In genomic region chr5:181245427-181246275, GRCh38 we compare ENCODE assay signal across 8 cellular contexts. TPM values are rescaled to one million over a fixed set of nuclear protein-coding genes. Genes with fewer than 3 reads are reported as not detected.
DNase-seq lines count a peak whose midpoint lies in the region; ATAC-seq and TF ChIP-seq lines count a peak whose summit lies in the region.

No MANE protein-coding gene starts in this region.

- H3K4me3 ChIP-seq in KMS-11 (IDR thresholded peaks at IDR 0.05; ENCODE audit: insufficient read depth, low read depth, low read length): no peak overlapping the region
- peak overlapping the region; percentile 95 to 99 for H3K4me3 ChIP-seq in duodenal mucosa (ENCODE audit: low read depth in 1 of 2, low read length in 2 of 2)
- H3K4me3 ChIP-seq in neural progenitor cell: peak overlapping the region; percentile 67

- no peak for TF ChIP-seq CTCF in KMS-11 (conservative IDR thresholded peaks at IDR 0.05; ENCODE audit: low read depth, low read length)
- no peak for TF ChIP-seq CTCF in neural progenitor cell (IDR thresholded peaks at IDR 0.05)

- H3K9me3 ChIP-seq in duodenal mucosa (ENCODE audit: control insufficient read depth in 1 of 2, low read length in 2 of 2) (no peaks in the 10 kb centered on the region), neural progenitor cell (ENCODE audit: low read depth) (no peaks in the 10 kb centered on the region)

- peak overlapping the region; percentile 64; the same call in 1 of the 2 replicates for H3K4me2 ChIP-seq in KMS-11
- H3K4me2 ChIP-seq in neural progenitor cell: peak overlapping the region; percentile 79

- peaks cover 65% of the 10 kb centered on the region for H3K4me1 Mint-ChIP-seq in activated CD8-positive, alpha-beta memory T cell treated with anti-CD3 and anti-CD28 coated beads, Interleukin-2, amount 10 ng/mL, durations not matched to agents 7 days and 5 days
- H3K4me1 Mint-ChIP-seq in neural progenitor cell: peaks cover 49% of the 10 kb centered on the region

- H3K36me3 ChIP-seq in KMS-11 (ENCODE audit: insufficient read depth) (peaks cover 6% of the 10 kb centered on the region; the same call in 1 of the 2 replicates), duodenal mucosa (ENCODE audit: control insufficient read depth in 1 of 2, insufficient read depth in 2 of 2, low read length in 2 of 2) (peaks cover 11 to 18% of the 10 kb centered on the region in 2 donors), neural progenitor cell (peaks cover 7% of the 10 kb centered on the region)

- H3F3A ChIP-seq in neural progenitor cell (ENCODE audit: low read depth): peaks cover 53% of the 10 kb centered on the region

- H3K79me2 ChIP-seq in KMS-11 (ENCODE audit: insufficient read depth, low read depth) (peaks cover 51% of the 10 kb centered on the region), neural progenitor cell (ENCODE audit: low read depth) (peaks cover 90% of the 10 kb centered on the region)

- ATAC-seq in activated CD8-positive, alpha-beta memory T cell treated with anti-CD3 and anti-CD28 coated beads, Interleukin-2, amount 10 ng/mL, durations not matched to agents 7 days and 5 days: no peak

- in situ Hi-C loops in KBM-7 (cut with MboI; ENCODE audit: low pct_unique_long_range_greater_than_20kb, low sequenced_read_pairs): no loop called here

- no peaks in the 10 kb centered on the region; the same call in 1 of the 2 replicates for H4K20me1 ChIP-seq in KMS-11 (ENCODE audit: insufficient read depth)
- peaks cover 59% of the 10 kb centered on the region for H4K20me1 ChIP-seq in neural progenitor cell (ENCODE audit: low read depth)

- peaks cover 45% of the 10 kb centered on the region for H3K36me3 Mint-ChIP-seq in activated CD8-positive, alpha-beta memory T cell treated with anti-CD3 and anti-CD28 coated beads, Interleukin-2, amount 10 ng/mL, durations not matched to agents 7 days and 5 days
- H3K36me3 Mint-ChIP-seq in neural progenitor cell: peaks cover 23% of the 10 kb centered on the region

- H3K4me1 ChIP-seq in KMS-11 (ENCODE audit: low read depth, poor library complexity, severe bottlenecking): peaks cover 16% of the 10 kb centered on the region
- H3K4me1 ChIP-seq in duodenal mucosa (ENCODE audit: control insufficient read depth in 1 of 2, insufficient read depth in 2 of 2, low read length in 2 of 2): peaks cover 41 to 49% of the 10 kb centered on the region in 2 donors
- peaks cover 22% of the 10 kb centered on the region for H3K4me1 ChIP-seq in neural progenitor cell

- peak overlapping the region; percentile 94 for H3K4me3 Mint-ChIP-seq in activated CD8-positive, alpha-beta memory T cell treated with anti-CD3 and anti-CD28 coated beads, Interleukin-2, amount 10 ng/mL, durations not matched to agents 7 days and 5 days
- peak overlapping the region; percentile 99 for H3K4me3 Mint-ChIP-seq in neural progenitor cell

- H3K9ac ChIP-seq in KMS-11: peak overlapping the region; percentile 70; the same call in 1 of the 2 replicates
- H3K9ac ChIP-seq in duodenal mucosa (ENCODE audit: low read depth in 1 of 2, low read length in 2 of 2): peak overlapping the region; percentile 95 to 97
- H3K9ac ChIP-seq in neural progenitor cell: peak overlapping the region; percentile 66

- peak overlapping the region; percentile 98 for H3K27ac Mint-ChIP-seq in activated CD8-positive, alpha-beta memory T cell treated with anti-CD3 and anti-CD28 coated beads, Interleukin-2, amount 10 ng/mL, durations not matched to agents 7 days and 5 days
- H3K27ac Mint-ChIP-seq in neural progenitor cell: peak overlapping the region; percentile 90

- H3K27ac ChIP-seq in KMS-11 (peak overlapping the region; percentile 23; the same call in 1 of the 2 replicates), duodenal mucosa (ENCODE audit: low read depth, low read length) (peak overlapping the region; percentile 96), neural progenitor cell (no peak overlapping the region)

- no peaks in the 10 kb centered on the region for H3K9me3 Mint-ChIP-seq in activated CD8-positive, alpha-beta memory T cell treated with anti-CD3 and anti-CD28 coated beads, Interleukin-2, amount 10 ng/mL, durations not matched to agents 7 days and 5 days (ENCODE audit: low read depth)
- no peaks in the 10 kb centered on the region for H3K9me3 Mint-ChIP-seq in neural progenitor cell

- CTCF ChIA-PET in activated CD8-positive, alpha-beta memory T cell treated with anti-CD3 and anti-CD28 coated beads, Interleukin-2, amount 10 ng/mL, durations not matched to agents 7 days and 5 days (lab: Charles Lee): interaction anchor here (0.7 to 8.5 kb wide), 6 partner anchors 9 to 61 kb away, joined by 3 to 49 read pairs (median 3); partner anchors contain the start of gene TRIM52

- H3K27me3 ChIP-seq in KMS-11 (ENCODE audit: insufficient read depth, low read depth): no peaks in the 10 kb centered on the region
- H3K27me3 ChIP-seq in duodenal mucosa (ENCODE audit: control insufficient read depth in 1 of 2, insufficient read depth in 2 of 2, low read length in 2 of 2): no peaks in the 10 kb centered on the region
- no peaks in the 10 kb centered on the region for H3K27me3 ChIP-seq in neural progenitor cell

- H2AFZ ChIP-seq in KMS-11 (ENCODE audit: low read depth): peak overlapping the region; percentile 49; the same call in 1 of the 2 replicates
- peak overlapping the region; percentile 27 for H2AFZ ChIP-seq in neural progenitor cell (replicated peaks)

- DNase-seq in activated CD8-positive, alpha-beta memory T cell treated with anti-CD3 and anti-CD28 coated beads, Interleukin-2, amount 10 ng/mL, durations not matched to agents 7 days and 5 days: no peak
- DNase-seq in activated CD8-positive, alpha-beta memory T cell treated with anti-CD3 and anti-CD28 coated beads for 24 hours: no peak
- peak; percentile 20 for DNase-seq in neural progenitor cell (ENCODE audit: low spot score)
- no peak for DNase-seq in MV-4-11 (lab: John Stamatoyannopoulos, UW)
- DNase-seq in NCI-H510A (lab: John Stamatoyannopoulos, UW): no peak
- no peak for DNase-seq in KBM-7

- no peaks in the 10 kb centered on the region for H3K27me3 Mint-ChIP-seq in activated CD8-positive, alpha-beta memory T cell treated with anti-CD3 and anti-CD28 coated beads, Interleukin-2, amount 10 ng/mL, durations not matched to agents 7 days and 5 days
- H3K27me3 Mint-ChIP-seq in neural progenitor cell (ENCODE audit: insufficient read depth, low read depth): peaks cover 8% of the 10 kb centered on the region

RNA-seq across cellular contexts. Expression of gene RACK1, which starts 1.9 kb away (rescaled TPM):
- 1,000 to 10,000 TPM; 1,565 to 1,861 TPM for total RNA-seq in activated CD8-positive, alpha-beta memory T cell treated with anti-CD3 and anti-CD28 coated beads, Interleukin-2, amount 10 ng/mL, durations not matched to agents 7 days and 5 days
- total RNA-seq in neural progenitor cell (ENCODE audit: low replicate concordance): 2,816 and 3,567 TPM in 2 replicates

RNA-seq across cellular contexts. Expression of gene TRIM52, which starts 15.3 kb away (rescaled TPM):
- 10 to 100 TPM; 20.0 to 26.2 TPM for total RNA-seq in activated CD8-positive, alpha-beta memory T cell treated with anti-CD3 and anti-CD28 coated beads, Interleukin-2, amount 10 ng/mL, durations not matched to agents 7 days and 5 days
- 7.9 and 9.4 TPM in 2 replicates for total RNA-seq in neural progenitor cell (ENCODE audit: low replicate concordance)

RNA-seq across cellular contexts. Expression of gene TRIM41, which starts 22.6 kb away (rescaled TPM):
- 10 to 100 TPM; 40.7 to 44.9 TPM for total RNA-seq in activated CD8-positive, alpha-beta memory T cell treated with anti-CD3 and anti-CD28 coated beads, Interleukin-2, amount 10 ng/mL, durations not matched to agents 7 days and 5 days
- total RNA-seq in neural progenitor cell (ENCODE audit: low replicate concordance): 8.1 and 24.2 TPM in 2 replicates

RNA-seq across cellular contexts. Expression of gene TRIM7, which starts 40.7 kb away (rescaled TPM):
- 1 to 10 TPM; 1.6 to 1.7 TPM for total RNA-seq in activated CD8-positive, alpha-beta memory T cell treated with anti-CD3 and anti-CD28 coated beads, Interleukin-2, amount 10 ng/mL, durations not matched to agents 7 days and 5 days
- not detected in 2 replicates for total RNA-seq in neural progenitor cell (ENCODE audit: low replicate concordance)
